ENCODE assay signal across 1 cellular context in genomic region chr20:34956041-34956458, GRCh38.
TF ChIP-seq lines count a peak whose summit lies in the region.

No MANE protein-coding gene starts in this region.

TF ChIP-seq in H1, 55 proteins besides CTCF, POLR2A, EP300 and RAD21:
- TF ChIP-seq EZH2 (IDR thresholded peaks at IDR 0.05; ENCODE audit: low read depth, low read length, severe bottlenecking) (no peak), CREB1 (IDR thresholded peaks at IDR 0.05) (no peak), BRCA1 (IDR thresholded peaks at IDR 0.05; ENCODE audit: low read depth, low read length) (no peak), CTBP2 (IDR thresholded peaks at IDR 0.05; ENCODE audit: borderline replicate concordance, insufficient read depth, insufficient read length, low read length) (no peak), NRF1 (IDR thresholded peaks at IDR 0.05; ENCODE audit: low read depth, low read length) (no peak), PHF8 (conservative IDR thresholded peaks at IDR 0.05; ENCODE audit: low read depth, low read length) (no peak; the same call in 1 of the 2 replicates), ASH2L (IDR thresholded peaks at IDR 0.05; ENCODE audit: low read length) (no peak), CBX8 (IDR thresholded peaks at IDR 0.05; ENCODE audit: borderline replicate concordance, low read depth, low read length) (no peak), TAF7 (optimal IDR thresholded peaks at IDR 0.05; ENCODE audit: borderline replicate concordance, low read depth, low read length) (no peak), SIN3A (conservative IDR thresholded peaks at IDR 0.05 in 1 of 2, IDR thresholded peaks at IDR 0.05 in 1 of 2; ENCODE audit: low read depth in 1 of 2, low read length in 2 of 2) (no peak), FOSL1 (IDR thresholded peaks at IDR 0.05; ENCODE audit: insufficient read depth, low read depth, low read length) (no peak), EGR1 (IDR thresholded peaks at IDR 0.05; ENCODE audit: borderline replicate concordance, low read depth, low read length) (no peak), KDM4A (IDR thresholded peaks at IDR 0.05; ENCODE audit: low read depth, low read length, severe bottlenecking) (no peak), BCL11A (IDR thresholded peaks at IDR 0.05; ENCODE audit: low read depth in 2 of 2, low read length in 2 of 2) (no peak), HDAC2 (IDR thresholded peaks at IDR 0.05; ENCODE audit: borderline replicate concordance in 1 of 2, low read depth in 2 of 2, low read length in 2 of 2) (no peak), CHD2 (IDR thresholded peaks at IDR 0.05; ENCODE audit: low read length) (no peak), CBX5 (IDR thresholded peaks at IDR 0.05; ENCODE audit: low read depth, low read length) (no peak)
